ENCODE assay signal across 1 cellular context in the genomic region with DNA sequence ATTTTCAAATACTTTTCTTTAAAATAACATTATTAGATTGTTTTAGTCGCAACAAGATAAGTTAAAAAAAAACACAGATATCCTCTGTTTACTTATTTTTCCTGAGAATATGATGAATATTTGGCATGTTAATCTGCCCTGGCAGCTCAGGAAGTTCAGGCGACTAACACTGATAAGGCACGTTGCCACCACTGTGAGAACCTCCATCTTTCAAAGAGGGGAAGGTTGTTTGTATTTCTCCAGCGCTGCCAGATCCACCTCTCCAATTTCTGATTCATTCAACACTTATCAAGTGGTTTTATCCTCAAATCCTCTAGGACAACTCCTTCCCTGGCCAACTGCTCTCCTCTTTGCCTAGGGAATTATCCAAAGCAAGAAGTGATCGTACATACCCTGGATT.
TF ChIP-seq lines count a peak whose summit lies in the region.

No MANE protein-coding gene starts in this region.

TF ChIP-seq in endothelial cell of umbilical vein, 7 proteins besides CTCF, POLR2A, EP300 and RAD21:
- peak; percentile 16 for TF ChIP-seq JUN (IDR thresholded peaks at IDR 0.05; ENCODE audit: borderline replicate concordance, insufficient read depth, insufficient read length, low read depth)
- peak; percentile 93 for TF ChIP-seq GATA2 (IDR thresholded peaks at IDR 0.05; ENCODE audit: insufficient read depth, insufficient read length, low read depth, low read length)
- TF ChIP-seq, protein P1, sequence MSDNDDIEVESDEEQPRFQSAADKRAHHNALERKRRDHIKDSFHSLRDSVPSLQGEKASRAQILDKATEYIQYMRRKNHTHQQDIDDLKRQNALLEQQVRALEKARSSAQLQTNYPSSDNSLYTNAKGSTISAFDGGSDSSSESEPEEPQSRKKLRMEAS (IDR thresholded peaks at IDR 0.05; ENCODE audit: insufficient read depth, insufficient read length): no peak
- peak; percentile 80 for TF ChIP-seq POLR2AphosphoS5 (IDR thresholded peaks at IDR 0.05; ENCODE audit: insufficient read depth, low read depth, low read length)
- TF ChIP-seq FOS (IDR thresholded peaks at IDR 0.05; ENCODE audit: borderline replicate concordance, insufficient read depth, low read length): peak; percentile 29
- no peak for TF ChIP-seq EZH2 (IDR thresholded peaks at IDR 0.05; ENCODE audit: borderline replicate concordance, low read depth, low read length, severe bottlenecking)
- TF ChIP-seq MYC (IDR thresholded peaks at IDR 0.05; ENCODE audit: low read depth, low read length): no peak
